ENCODE assay signal across 1 cellular context in the genomic region with DNA sequence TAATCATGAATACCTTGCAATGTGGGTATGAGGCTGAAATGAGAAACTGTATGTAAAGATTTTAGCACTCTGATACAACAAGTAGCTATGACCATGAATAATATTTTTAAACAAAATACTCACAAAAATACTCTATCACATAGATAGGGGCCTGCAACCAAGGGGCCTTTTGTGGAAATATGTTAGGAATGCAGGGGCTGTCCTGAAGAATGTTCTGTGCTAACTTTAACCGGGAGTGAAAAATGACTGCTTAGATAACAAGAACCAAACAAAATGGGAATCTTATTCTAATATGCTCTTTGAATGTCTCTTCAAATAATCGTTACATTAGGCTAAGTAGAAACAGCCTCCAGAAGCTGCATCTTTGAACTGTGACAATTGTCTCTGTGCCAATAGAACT.
TF ChIP-seq lines count a peak whose summit lies in the region.

No MANE protein-coding gene starts in this region.

TF ChIP-seq in GM23338, 12 proteins besides CTCF, POLR2A, EP300 and RAD21 (continued from another document):
- TF ChIP-seq ZNF462 (CRISPR knock-in tag; IDR thresholded peaks at IDR 0.05), result no peak
- TF ChIP-seq ZNF114 (CRISPR knock-in tag; IDR thresholded peaks at IDR 0.05), result no peak
- no peak for TF ChIP-seq JUNB (IDR thresholded peaks at IDR 0.05; ENCODE audit: unreplicated experiment)
- no peak for TF ChIP-seq POLR2AphosphoS5 (IDR thresholded peaks at IDR 0.05; ENCODE audit: low read depth)
- no peak for TF ChIP-seq EZH2phosphoT487 (IDR thresholded peaks at IDR 0.05; ENCODE audit: unreplicated experiment)
